In the genomic region with DNA sequence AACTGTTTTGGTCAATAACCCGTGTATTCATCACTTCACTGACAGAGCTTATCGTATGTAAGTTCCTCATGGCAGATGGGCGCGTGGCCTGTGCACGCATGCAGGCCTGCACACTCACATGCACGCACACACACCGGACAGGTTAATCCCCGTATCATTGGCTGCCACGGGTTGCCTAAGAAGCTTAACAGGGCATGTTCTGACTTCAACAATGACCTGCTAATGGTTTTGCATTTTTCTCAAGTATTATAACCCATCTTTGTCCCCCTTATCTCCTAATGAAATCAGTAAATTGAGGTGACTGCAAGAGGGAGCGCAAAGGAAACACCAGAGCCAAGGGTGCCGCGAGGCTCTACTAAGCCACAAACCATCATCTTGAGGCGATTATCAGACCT, we compare ENCODE assay signal across 1 cellular context.
TF ChIP-seq lines count a peak whose summit lies in the region.

No MANE protein-coding gene starts in this region.

TF ChIP-seq in H1, 55 proteins besides CTCF, POLR2A, EP300 and RAD21:
- TF ChIP-seq POU5F1 (IDR thresholded peaks at IDR 0.05; ENCODE audit: low read depth, low read length) = no peak
- TF ChIP-seq GTF2F1 (IDR thresholded peaks at IDR 0.05; ENCODE audit: borderline replicate concordance, low read depth, low read length) = no peak
- no peak for TF ChIP-seq MAFK (IDR thresholded peaks at IDR 0.05; ENCODE audit: low read depth, low read length)
- no peak for TF ChIP-seq POLR2AphosphoS5 (IDR thresholded peaks at IDR 0.05; ENCODE audit: low read depth, low read length)
- no peak for TF ChIP-seq TCF12 (IDR thresholded peaks at IDR 0.05; ENCODE audit: low read depth, low read length)
- TF ChIP-seq BRCA1 (IDR thresholded peaks at IDR 0.05; ENCODE audit: low read depth, low read length) = no peak
- no peak for TF ChIP-seq RXRA (IDR thresholded peaks at IDR 0.05; ENCODE audit: insufficient read depth, low read depth, low read length)
- TF ChIP-seq ZNF274 (IDR thresholded peaks at IDR 0.05; ENCODE audit: borderline replicate concordance, extremely low read depth, low read length) = no peak
- TF ChIP-seq YY1 (IDR thresholded peaks at IDR 0.05; ENCODE audit: low read depth, low read length) = no peak
- TF ChIP-seq JUND (IDR thresholded peaks at IDR 0.05; ENCODE audit: low read length) = no peak
